ENCODE assay signal across 14 cellular contexts in genomic region chr7:95340491-95340890, GRCh38. TPM values are rescaled to one million over a fixed set of nuclear protein-coding genes. Genes with fewer than 3 reads are reported as not detected.
"Had no signal": no experiment of that assay in that cellular context is flagged by ENCODE, and none has a peak within 500 bp of the region (broad histone marks: within the 10 kb centered on the region; RNA-seq: fewer than 3 reads in every experiment).

No MANE protein-coding gene starts in this region.

- H3K9me3 ChIP-seq: HAP-1 had no signal

- H3K9me3 Mint-ChIP-seq: IgD-negative memory B cell had no signal

- H3K4me3 Mint-ChIP-seq: HFFc6, IgD-negative memory B cell had no signal

- DNase-seq: GM23248, GOT3, H7, HFFc6, Karpas-422, KBM-7 had no signal

- H3K36me3 ChIP-seq: HAP-1 had no signal

- H3K4me3 ChIP-seq: GM23248, HAP-1 had no signal

- ATAC-seq: HCT116, HepG2 had no signal

- H3K27ac ChIP-seq: GM23248, HL-60, KMS-11 had no signal

- H3K4me1 ChIP-seq: HAP-1 had no signal

- H3K27ac Mint-ChIP-seq: HFFc6, IgD-negative memory B cell had no signal

- H3K4me1 Mint-ChIP-seq: IgD-negative memory B cell had no signal

RNA-seq across cellular contexts. Expression of gene PON1, which starts 16.2 kb away (rescaled TPM):
- total RNA-seq: GM23248, H4, H7, HFFc6, HT1080 had no signal

RNA-seq across cellular contexts. Expression of gene PON3, which starts 55.7 kb away (rescaled TPM):
- total RNA-seq: GM23248, H4, H7, HFFc6, HT1080 had no signal
